In the genomic region with DNA sequence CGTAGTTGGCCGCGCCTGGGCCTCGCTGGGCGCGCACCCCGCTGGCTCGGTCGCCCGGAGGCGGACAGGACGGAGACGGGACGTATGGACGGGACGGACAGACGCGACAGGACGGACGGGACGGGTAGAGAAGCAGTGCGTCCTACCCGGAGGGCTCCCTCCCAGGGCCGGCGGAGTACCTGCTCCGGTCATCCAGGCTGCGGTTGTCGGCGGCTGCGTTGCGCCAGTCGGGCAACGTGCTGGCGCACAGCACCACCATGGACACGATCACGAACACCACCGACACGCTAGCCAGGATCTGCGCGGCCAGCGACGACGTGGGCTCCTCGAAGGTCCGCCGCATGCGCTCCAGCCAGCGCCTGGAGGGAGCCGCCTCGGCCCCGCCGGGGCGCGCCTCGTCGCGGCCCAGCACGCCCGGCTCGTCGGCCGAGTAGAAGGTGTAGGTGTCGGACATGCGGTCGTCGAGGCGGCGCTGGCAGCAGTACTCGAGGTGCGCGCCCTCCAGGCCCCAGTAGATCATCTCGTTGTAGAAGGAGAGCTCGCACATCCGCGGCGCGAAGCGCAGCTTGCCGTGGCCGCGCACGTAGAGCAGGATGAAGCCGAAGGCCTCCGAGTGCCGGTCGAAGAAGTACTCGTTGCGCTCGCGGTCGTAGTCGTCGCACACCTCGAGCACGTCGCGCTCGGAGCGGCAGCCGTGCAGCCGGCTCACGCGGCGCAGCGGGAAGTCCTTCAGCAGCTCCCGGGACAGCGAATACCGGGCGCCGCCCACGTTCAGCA, we compare ENCODE assay signal across 8 cellular contexts. TPM values are rescaled to one million over a fixed set of nuclear protein-coding genes. Genes with fewer than 3 reads are reported as not detected.
DNase-seq lines count a peak whose midpoint lies in the region; ATAC-seq and TF ChIP-seq lines count a peak whose summit lies in the region.

No MANE protein-coding gene starts in this region.

- in situ Hi-C loops in GM13976 (cut with MboI; ENCODE audit: low sequenced_read_pairs, unreplicated experiment), result no loop called here

- peaks cover 8% of the 10 kb centered on the region for H3K9me3 ChIP-seq in SJSA1 (replicated peaks)
- peaks cover 0 to 5% (median 0%) of the 10 kb centered on the region in 3 donors for H3K9me3 ChIP-seq in body of pancreas
- H3K9me3 ChIP-seq in vagina, result no peaks in the 10 kb centered on the region

- H3K4me1 ChIP-seq in SJSA1 (replicated peaks) (peaks cover 32% of the 10 kb centered on the region), body of pancreas (peaks cover 28% of the 10 kb centered on the region), vagina (no peaks in the 10 kb centered on the region)

- H3K27me3 ChIP-seq in SJSA1 (replicated peaks) (no peaks in the 10 kb centered on the region), body of pancreas (peaks cover 0 to 8% of the 10 kb centered on the region in 2 donors), vagina (no peaks in the 10 kb centered on the region)

- H3K27me3 Mint-ChIP-seq in natural killer cell (ENCODE audit: low read depth in 2 of 2), result peaks cover 24 to 50% of the 10 kb centered on the region in 2 donors

- no peak for TF ChIP-seq POLR2A in body of pancreas (IDR thresholded peaks at IDR 0.05)
- TF ChIP-seq POLR2A in vagina (IDR thresholded peaks at IDR 0.05), result no peak

- peak overlapping the region; percentile 91 for H3K4me3 ChIP-seq in SJSA1
- H3K4me3 ChIP-seq in body of pancreas, result peak overlapping the region in 1 of 2 donors; percentile 28
- H3K4me3 ChIP-seq in vagina, result peak overlapping the region; percentile 62 to 63

- H3K27ac Mint-ChIP-seq in natural killer cell, result no peak overlapping the region

- DNase-seq in GM13976 (ENCODE audit: low spot score), result peak; percentile 36
- DNase-seq in SJSA1 (ENCODE audit: low read depth in 1 of 2, low spot score in 2 of 2), result no peak
- DNase-seq in body of pancreas, result peak; percentile 15 to 27 (median 20)
- peak; percentile 15 for DNase-seq in natural killer cell
- no peak for DNase-seq in vagina (ENCODE audit: extremely low spot score in 2 of 2)
- DNase-seq in SW 1271 (lab: John Stamatoyannopoulos, UW), result no peak
- no peak for DNase-seq in inferior parietal cortex (ENCODE audit: extremely low spot score)

- intact Hi-C loops in body of pancreas (cut with DNase I) (no loop called here), natural killer cell (cut with micrococcal nuclease) (no loop called here), vagina (cut with DNase I) (loop anchor here (10.0 kb wide), 1 partner anchor 172 kb away; no protein-coding TSS in a partner anchor)

- TF ChIP-seq CTCF in GM13976 (IDR thresholded peaks at IDR 0.05; ENCODE audit: borderline replicate concordance, control extremely low read depth, extremely low read depth, insufficient read depth, missing control alignments), result no peak
- TF ChIP-seq CTCF in body of pancreas (IDR thresholded peaks at IDR 0.05), result no peak
- no peak for TF ChIP-seq CTCF in natural killer cell (IDR thresholded peaks at IDR 0.05)
- no peak for TF ChIP-seq CTCF in vagina (IDR thresholded peaks at IDR 0.05)

- WGBS in body of pancreas, 2 donors, result 16 to 63% methylated on average over 7 to 98 of the region's 111 CpGs

- H3K36me3 Mint-ChIP-seq in natural killer cell, result no peaks in the 10 kb centered on the region

- H3K27ac ChIP-seq in SJSA1 (no peak overlapping the region), body of pancreas (peak overlapping the region in 3 of 4 donors; percentile 37 to 57 (median 50)), vagina (no peak overlapping the region)

- H3K36me3 ChIP-seq in SJSA1 (peaks cover 8% of the 10 kb centered on the region; the same call in 1 of the 2 replicates), body of pancreas (replicated peaks in 1 of 2; ENCODE audit: insufficient read depth in 1 of 2, low read depth in 2 of 2) (no peaks in the 10 kb centered on the region), vagina (no peaks in the 10 kb centered on the region)

- ATAC-seq in body of pancreas (peak; percentile 28), natural killer cell (peak in 2 of 3 donors; percentile 9 to 23), GM21825 (IDR thresholded peaks at IDR 0.05; ENCODE audit: unreplicated experiment) (no peak)

- H3K9me3 Mint-ChIP-seq in natural killer cell, result no peaks in the 10 kb centered on the region

- H3K4me1 Mint-ChIP-seq in natural killer cell, result peaks cover 7 to 8% of the 10 kb centered on the region in 2 donors

- H3K4me3 Mint-ChIP-seq in natural killer cell, result peak overlapping the region; percentile 64

RNA-seq across cellular contexts. Expression of gene KCNG3, which starts 0.9 kb away (rescaled TPM):
- total RNA-seq in SJSA1 (2014; rRNA removed; shearing (Covaris generic)), result 5.4 and 7.1 TPM in 2 replicates
- 1 to 10 TPM; 1.8 to 6.9 TPM for total RNA-seq in body of pancreas
- total RNA-seq in natural killer cell, result not detected
- total RNA-seq in vagina, result 0.74 TPM

Comparison
In these comparisons a context has a peak if more than half of its experiments do, and no peak if none do; other contexts are left out.
1. DNase-seq: peak in GM13976 (single experiment), body of pancreas (4 of 4) and natural killer cell (single experiment); none in SJSA1 (0 of 2), vagina (0 of 2), SW 1271 (0 of 2) and inferior parietal cortex (single experiment).
2. H3K27ac ChIP-seq: peak in body of pancreas (3 of 4); none in SJSA1 (single experiment) and vagina (single experiment).